In the genomic region with DNA sequence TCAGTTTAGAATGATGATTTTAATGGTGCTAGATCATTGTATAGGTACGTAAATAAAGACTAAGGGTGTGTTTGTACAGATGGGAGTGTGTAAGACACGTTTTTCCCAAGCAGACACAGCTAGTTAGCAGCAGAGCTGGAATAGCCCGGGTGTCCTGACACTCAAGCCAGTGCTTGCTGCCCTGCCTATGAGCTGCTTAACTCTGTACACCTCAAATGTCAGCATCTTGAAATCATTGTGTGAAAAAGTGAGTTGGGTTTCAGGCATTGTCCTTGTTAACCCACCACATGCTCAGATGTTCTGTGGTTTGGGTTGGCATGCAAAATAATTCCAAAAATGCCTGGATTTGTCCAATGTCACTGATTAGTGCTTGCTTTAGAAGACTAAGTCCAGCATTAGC, we compare ENCODE assay signal across 1 cellular context.
TF ChIP-seq lines count a peak whose summit lies in the region.

No MANE protein-coding gene starts in this region.

TF ChIP-seq in HepG2, 621 proteins besides CTCF, POLR2A, EP300 and RAD21:
- TF ChIP-seq ZC3H13 (CRISPR knock-in tag; IDR thresholded peaks at IDR 0.05) (no peak), ZNF607 (CRISPR knock-in tag; IDR thresholded peaks at IDR 0.05; ENCODE audit: borderline replicate concordance) (no peak), AGO2 (optimal IDR thresholded peaks at IDR 0.05; ENCODE audit: low read depth, low read length) (no peak), ZNF441 (CRISPR knock-in tag; IDR thresholded peaks at IDR 0.05; ENCODE audit: borderline replicate concordance) (no peak), EED (CRISPR knock-in tag; IDR thresholded peaks at IDR 0.05) (no peak), JUND (CRISPR knock-in tag; IDR thresholded peaks at IDR 0.05) (no peak), REXO4 (CRISPR knock-in tag; IDR thresholded peaks at IDR 0.05; ENCODE audit: borderline replicate concordance) (no peak), ZBTB42 (CRISPR knock-in tag; IDR thresholded peaks at IDR 0.05) (no peak), ARNT (IDR thresholded peaks at IDR 0.05) (no peak), ZNF263 (CRISPR knock-in tag; IDR thresholded peaks at IDR 0.05) (no peak), MEIS1 (CRISPR knock-in tag; IDR thresholded peaks at IDR 0.05; ENCODE audit: borderline replicate concordance) (no peak), NR2C2 (CRISPR knock-in tag; IDR thresholded peaks at IDR 0.05; ENCODE audit: borderline replicate concordance) (no peak), HMG20A (CRISPR knock-in tag; IDR thresholded peaks at IDR 0.05; ENCODE audit: borderline replicate concordance) (no peak), MAF1 (CRISPR knock-in tag; IDR thresholded peaks at IDR 0.05; ENCODE audit: borderline replicate concordance) (no peak), ZMYM3 (CRISPR knock-in tag; IDR thresholded peaks at IDR 0.05) (no peak)
- TF ChIP-seq, protein P1, sequence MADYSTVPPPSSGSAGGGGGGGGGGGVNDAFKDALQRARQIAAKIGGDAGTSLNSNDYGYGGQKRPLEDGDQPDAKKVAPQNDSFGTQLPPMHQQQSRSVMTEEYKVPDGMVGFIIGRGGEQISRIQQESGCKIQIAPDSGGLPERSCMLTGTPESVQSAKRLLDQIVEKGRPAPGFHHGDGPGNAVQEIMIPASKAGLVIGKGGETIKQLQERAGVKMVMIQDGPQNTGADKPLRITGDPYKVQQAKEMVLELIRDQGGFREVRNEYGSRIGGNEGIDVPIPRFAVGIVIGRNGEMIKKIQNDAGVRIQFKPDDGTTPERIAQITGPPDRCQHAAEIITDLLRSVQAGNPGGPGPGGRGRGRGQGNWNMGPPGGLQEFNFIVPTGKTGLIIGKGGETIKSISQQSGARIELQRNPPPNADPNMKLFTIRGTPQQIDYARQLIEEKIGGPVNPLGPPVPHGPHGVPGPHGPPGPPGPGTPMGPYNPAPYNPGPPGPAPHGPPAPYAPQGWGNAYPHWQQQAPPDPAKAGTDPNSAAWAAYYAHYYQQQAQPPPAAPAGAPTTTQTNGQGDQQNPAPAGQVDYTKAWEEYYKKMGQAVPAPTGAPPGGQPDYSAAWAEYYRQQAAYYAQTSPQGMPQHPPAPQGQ (CRISPR knock-in tag; IDR thresholded peaks at IDR 0.05; ENCODE audit: borderline replicate concordance): no peak
- TF ChIP-seq, protein P2, sequence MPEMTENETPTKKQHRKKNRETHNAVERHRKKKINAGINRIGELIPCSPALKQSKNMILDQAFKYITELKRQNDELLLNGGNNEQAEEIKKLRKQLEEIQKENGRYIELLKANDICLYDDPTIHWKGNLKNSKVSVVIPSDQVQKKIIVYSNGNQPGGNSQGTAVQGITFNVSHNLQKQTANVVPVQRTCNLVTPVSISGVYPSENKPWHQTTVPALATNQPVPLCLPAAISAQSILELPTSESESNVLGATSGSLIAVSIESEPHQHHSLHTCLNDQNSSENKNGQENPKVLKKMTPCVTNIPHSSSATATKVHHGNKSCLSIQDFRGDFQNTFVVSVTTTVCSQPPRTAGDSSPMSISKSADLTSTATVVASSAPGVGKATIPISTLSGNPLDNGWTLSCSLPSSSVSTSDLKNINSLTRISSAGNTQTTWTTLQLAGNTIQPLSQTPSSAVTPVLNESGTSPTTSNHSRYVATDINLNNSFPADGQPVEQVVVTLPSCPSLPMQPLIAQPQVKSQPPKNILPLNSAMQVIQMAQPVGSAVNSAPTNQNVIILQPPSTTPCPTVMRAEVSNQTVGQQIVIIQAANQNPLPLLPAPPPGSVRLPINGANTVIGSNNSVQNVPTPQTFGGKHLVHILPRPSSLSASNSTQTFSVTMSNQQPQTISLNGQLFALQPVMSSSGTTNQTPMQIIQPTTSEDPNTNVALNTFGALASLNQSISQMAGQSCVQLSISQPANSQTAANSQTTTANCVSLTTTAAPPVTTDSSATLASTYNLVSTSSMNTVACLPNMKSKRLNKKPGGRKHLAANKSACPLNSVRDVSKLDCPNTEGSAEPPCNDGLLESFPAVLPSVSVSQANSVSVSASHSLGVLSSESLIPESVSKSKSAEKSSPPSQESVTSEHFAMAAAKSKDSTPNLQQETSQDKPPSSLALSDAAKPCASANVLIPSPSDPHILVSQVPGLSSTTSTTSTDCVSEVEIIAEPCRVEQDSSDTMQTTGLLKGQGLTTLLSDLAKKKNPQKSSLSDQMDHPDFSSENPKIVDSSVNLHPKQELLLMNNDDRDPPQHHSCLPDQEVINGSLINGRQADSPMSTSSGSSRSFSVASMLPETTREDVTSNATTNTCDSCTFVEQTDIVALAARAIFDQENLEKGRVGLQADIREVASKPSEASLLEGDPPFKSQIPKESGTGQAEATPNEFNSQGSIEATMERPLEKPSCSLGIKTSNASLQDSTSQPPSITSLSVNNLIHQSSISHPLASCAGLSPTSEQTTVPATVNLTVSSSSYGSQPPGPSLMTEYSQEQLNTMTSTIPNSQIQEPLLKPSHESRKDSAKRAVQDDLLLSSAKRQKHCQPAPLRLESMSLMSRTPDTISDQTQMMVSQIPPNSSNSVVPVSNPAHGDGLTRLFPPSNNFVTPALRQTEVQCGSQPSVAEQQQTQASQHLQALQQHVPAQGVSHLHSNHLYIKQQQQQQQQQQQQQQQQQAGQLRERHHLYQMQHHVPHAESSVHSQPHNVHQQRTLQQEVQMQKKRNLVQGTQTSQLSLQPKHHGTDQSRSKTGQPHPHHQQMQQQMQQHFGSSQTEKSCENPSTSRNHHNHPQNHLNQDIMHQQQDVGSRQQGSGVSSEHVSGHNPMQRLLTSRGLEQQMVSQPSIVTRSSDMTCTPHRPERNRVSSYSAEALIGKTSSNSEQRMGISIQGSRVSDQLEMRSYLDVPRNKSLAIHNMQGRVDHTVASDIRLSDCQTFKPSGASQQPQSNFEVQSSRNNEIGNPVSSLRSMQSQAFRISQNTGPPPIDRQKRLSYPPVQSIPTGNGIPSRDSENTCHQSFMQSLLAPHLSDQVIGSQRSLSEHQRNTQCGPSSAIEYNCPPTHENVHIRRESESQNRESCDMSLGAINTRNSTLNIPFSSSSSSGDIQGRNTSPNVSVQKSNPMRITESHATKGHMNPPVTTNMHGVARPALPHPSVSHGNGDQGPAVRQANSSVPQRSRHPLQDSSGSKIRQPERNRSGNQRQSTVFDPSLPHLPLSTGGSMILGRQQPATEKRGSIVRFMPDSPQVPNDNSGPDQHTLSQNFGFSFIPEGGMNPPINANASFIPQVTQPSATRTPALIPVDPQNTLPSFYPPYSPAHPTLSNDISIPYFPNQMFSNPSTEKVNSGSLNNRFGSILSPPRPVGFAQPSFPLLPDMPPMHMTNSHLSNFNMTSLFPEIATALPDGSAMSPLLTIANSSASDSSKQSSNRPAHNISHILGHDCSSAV (CRISPR knock-in tag; IDR thresholded peaks at IDR 0.05; ENCODE audit: borderline replicate concordance): no peak
- TF ChIP-seq, protein P3, sequence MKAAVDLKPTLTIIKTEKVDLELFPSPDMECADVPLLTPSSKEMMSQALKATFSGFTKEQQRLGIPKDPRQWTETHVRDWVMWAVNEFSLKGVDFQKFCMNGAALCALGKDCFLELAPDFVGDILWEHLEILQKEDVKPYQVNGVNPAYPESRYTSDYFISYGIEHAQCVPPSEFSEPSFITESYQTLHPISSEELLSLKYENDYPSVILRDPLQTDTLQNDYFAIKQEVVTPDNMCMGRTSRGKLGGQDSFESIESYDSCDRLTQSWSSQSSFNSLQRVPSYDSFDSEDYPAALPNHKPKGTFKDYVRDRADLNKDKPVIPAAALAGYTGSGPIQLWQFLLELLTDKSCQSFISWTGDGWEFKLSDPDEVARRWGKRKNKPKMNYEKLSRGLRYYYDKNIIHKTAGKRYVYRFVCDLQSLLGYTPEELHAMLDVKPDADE (CRISPR knock-in tag; IDR thresholded peaks at IDR 0.05): no peak
- TF ChIP-seq, protein P4, sequence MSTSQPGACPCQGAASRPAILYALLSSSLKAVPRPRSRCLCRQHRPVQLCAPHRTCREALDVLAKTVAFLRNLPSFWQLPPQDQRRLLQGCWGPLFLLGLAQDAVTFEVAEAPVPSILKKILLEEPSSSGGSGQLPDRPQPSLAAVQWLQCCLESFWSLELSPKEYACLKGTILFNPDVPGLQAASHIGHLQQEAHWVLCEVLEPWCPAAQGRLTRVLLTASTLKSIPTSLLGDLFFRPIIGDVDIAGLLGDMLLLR (CRISPR knock-in tag; IDR thresholded peaks at IDR 0.05): no peak
- TF ChIP-seq, protein P5, sequence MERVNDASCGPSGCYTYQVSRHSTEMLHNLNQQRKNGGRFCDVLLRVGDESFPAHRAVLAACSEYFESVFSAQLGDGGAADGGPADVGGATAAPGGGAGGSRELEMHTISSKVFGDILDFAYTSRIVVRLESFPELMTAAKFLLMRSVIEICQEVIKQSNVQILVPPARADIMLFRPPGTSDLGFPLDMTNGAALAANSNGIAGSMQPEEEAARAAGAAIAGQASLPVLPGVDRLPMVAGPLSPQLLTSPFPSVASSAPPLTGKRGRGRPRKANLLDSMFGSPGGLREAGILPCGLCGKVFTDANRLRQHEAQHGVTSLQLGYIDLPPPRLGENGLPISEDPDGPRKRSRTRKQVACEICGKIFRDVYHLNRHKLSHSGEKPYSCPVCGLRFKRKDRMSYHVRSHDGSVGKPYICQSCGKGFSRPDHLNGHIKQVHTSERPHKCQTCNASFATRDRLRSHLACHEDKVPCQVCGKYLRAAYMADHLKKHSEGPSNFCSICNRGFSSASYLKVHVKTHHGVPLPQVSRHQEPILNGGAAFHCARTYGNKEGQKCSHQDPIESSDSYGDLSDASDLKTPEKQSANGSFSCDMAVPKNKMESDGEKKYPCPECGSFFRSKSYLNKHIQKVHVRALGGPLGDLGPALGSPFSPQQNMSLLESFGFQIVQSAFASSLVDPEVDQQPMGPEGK (CRISPR knock-in tag; IDR thresholded peaks at IDR 0.05): no peak
